Comparison of ENCODE assay signal across 1 cellular context in genomic region chr5:80246995-80247729, GRCh38.
A peak's percentile ranks its signal among the peaks of the same experiment; 100 is the strongest.
TF ChIP-seq lines count a peak whose summit lies in the region.

No MANE protein-coding gene starts in this region.

TF ChIP-seq in HepG2, 621 proteins besides CTCF, POLR2A, EP300 and RAD21 (continued from another document):
- TF ChIP-seq ZNF318 (CRISPR knock-in tag; IDR thresholded peaks at IDR 0.05) (no peak), RARA (CRISPR knock-in tag; IDR thresholded peaks at IDR 0.05) (no peak), ARID5B (CRISPR knock-in tag; IDR thresholded peaks at IDR 0.05) (peak; percentile 55), JUN (CRISPR knock-in tag; IDR thresholded peaks at IDR 0.05) (0 out of 2 replicates have a peak, but pooled peaks have one; percentile 20), PRDM4 (CRISPR knock-in tag; IDR thresholded peaks at IDR 0.05; ENCODE audit: borderline replicate concordance) (no peak), HOMEZ (CRISPR knock-in tag; IDR thresholded peaks at IDR 0.05; ENCODE audit: low read depth) (peak; percentile 34; the same call in 1 of the 2 replicates), GPBP1L1 (CRISPR knock-in tag; IDR thresholded peaks at IDR 0.05) (no peak), TIGD3 (CRISPR knock-in tag; IDR thresholded peaks at IDR 0.05; ENCODE audit: borderline replicate concordance) (no peak), LBX2 (CRISPR knock-in tag; IDR thresholded peaks at IDR 0.05; ENCODE audit: borderline replicate concordance) (no peak), ZNF12 (CRISPR knock-in tag; IDR thresholded peaks at IDR 0.05) (0 out of 2 replicates have a peak, but pooled peaks have one; percentile 41), ZBTB37 (CRISPR knock-in tag; IDR thresholded peaks at IDR 0.05) (no peak), RELA (CRISPR knock-in tag; IDR thresholded peaks at IDR 0.05) (0 out of 2 replicates have a peak, but pooled peaks have one; percentile 23), FOXA3 (CRISPR knock-in tag; IDR thresholded peaks at IDR 0.05) (no peak; the same call in 1 of the 2 replicates), ZNF720 (CRISPR knock-in tag; IDR thresholded peaks at IDR 0.05) (no peak), JUND (CRISPR knock-in tag; IDR thresholded peaks at IDR 0.05) (peak; percentile 45; the same call in 1 of the 2 replicates), HOXA7 (CRISPR knock-in tag; IDR thresholded peaks at IDR 0.05) (no peak), GATAD2A (CRISPR knock-in tag; IDR thresholded peaks at IDR 0.05) (0 out of 2 replicates have a peak, but pooled peaks have one; percentile 16)
